Comparison of ENCODE assay signal across 13 cellular contexts in the genomic region with DNA sequence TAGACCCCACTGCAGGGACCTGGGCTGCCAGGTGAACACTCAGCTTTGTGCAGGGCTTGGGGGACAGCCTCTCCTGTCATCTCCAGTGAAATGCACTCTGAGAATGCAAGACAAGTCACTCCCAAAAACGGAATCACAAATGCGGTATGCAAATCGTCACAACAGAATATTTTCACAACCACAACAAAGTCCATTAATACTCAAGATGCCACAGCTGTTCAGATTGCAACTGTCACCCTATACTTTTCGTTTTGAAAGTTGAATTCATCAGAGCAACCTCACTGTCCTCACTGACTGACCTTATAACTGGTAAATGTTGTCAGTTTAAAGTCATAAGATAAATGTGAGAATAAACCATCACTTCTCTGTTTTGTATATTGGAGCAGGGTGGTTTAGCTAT. TPM values are rescaled to one million over a fixed set of nuclear protein-coding genes. Genes with fewer than 3 reads are reported as not detected.
DNase-seq lines count a peak whose midpoint lies in the region; ATAC-seq and TF ChIP-seq lines count a peak whose summit lies in the region.
"Had no signal": no experiment of that assay in that cellular context is flagged by ENCODE, and none has a peak within 500 bp of the region (broad histone marks: within the 10 kb centered on the region; RNA-seq: fewer than 3 reads in every experiment).

No MANE protein-coding gene starts in this region.

- H3K4me3 ChIP-seq in testis, result no peak overlapping the region
- H3K4me3 ChIP-seq: lung, sigmoid colon had no signal

- intact Hi-C loops in left cardiac atrium (cut with DNase I) (no loop called here), testis (cut with DNase I; ENCODE audit: low total_unique reads) (no loop called here)

- H3K4me1 ChIP-seq in testis, result no peaks in the 10 kb centered on the region
- H3K4me1 ChIP-seq: sigmoid colon had no signal

- 83 to 85% methylated on average over 4 of the region's 4 CpGs for WGBS in testis, 2 donors

- DNase-seq in stimulated activated CD4-positive, alpha-beta T cell treated with anti-CD3 and anti-CD28 coated beads, Interleukin-4, amount 100 ng/mL, for 24 hours, result peak; percentile 38
- no peak for DNase-seq in stimulated activated CD4-positive, alpha-beta T cell treated with anti-CD3 and anti-CD28 coated beads, Interleukin-4, amount 100 ng/mL, for 1 hour
- no peak for DNase-seq in NK-92 treated with Interleukin-12 subunit alpha and Interleukin-12 subunit beta, amount 100 ng/mL, for 24 hours (lab: John Stamatoyannopoulos, UW)
- no peak for DNase-seq in left cardiac atrium
- DNase-seq in NCI-H226, result no peak
- no peak for DNase-seq in testis
- DNase-seq: activated CD4-positive, alpha-beta T cell treated with anti-CD3 and anti-CD28 coated beads for 48 hours; brain microvascular endothelial cell; foreskin fibroblast; sigmoid colon had no signal

- no peaks in the 10 kb centered on the region for H3K27me3 ChIP-seq in testis
- H3K27me3 ChIP-seq: brain microvascular endothelial cell, sigmoid colon had no signal

- peak; percentile 52 for ATAC-seq in GM21723 (IDR thresholded peaks at IDR 0.05; ENCODE audit: unreplicated experiment)
- peak; percentile 40 for ATAC-seq in HG03565 (IDR thresholded peaks at IDR 0.05; ENCODE audit: unreplicated experiment)
- no peak for ATAC-seq in left cardiac atrium

- no peaks in the 10 kb centered on the region for H3K36me3 ChIP-seq in testis (ENCODE audit: low read depth, missing control alignments)
- H3K36me3 ChIP-seq: brain microvascular endothelial cell, sigmoid colon had no signal

- TF ChIP-seq CTCF in testis (IDR thresholded peaks at IDR 0.05), result no peak

- no peaks in the 10 kb centered on the region for H3K9me3 ChIP-seq in testis

- H3K27ac ChIP-seq in testis, result no peak overlapping the region
- H3K27ac ChIP-seq: brain microvascular endothelial cell, sigmoid colon had no signal

- no peak for TF ChIP-seq POLR2A in testis (IDR thresholded peaks at IDR 0.05)

RNA-seq across cellular contexts. Expression of a gene that starts 16.6 kb away (rescaled TPM):
- total RNA-seq in left cardiac atrium (under 1 TPM; 0.10 to 0.21 TPM), testis (10 to 100 TPM; 15.2 to 18.1 TPM)
- 10.7 TPM for polyA plus RNA-seq in testis (ENCODE audit: insufficient read depth, low read depth, low replicate concordance)

Comparison
In these comparisons a context has a peak if more than half of its experiments do, and no peak if none do; other contexts are left out.
1. ATAC-seq: peak in GM21723 (single experiment) and HG03565 (single experiment); none in left cardiac atrium (0 of 2).
2. RNA of a gene that starts 16.6 kb away (total RNA-seq): 15.2 to 18.1 TPM in testis; 0.10 to 0.21 TPM in left cardiac atrium; every median in the first group is over 10 times any median in the second.